Comparison of ENCODE assay signal across 1 cellular context in genomic region chr19:51550848-51551672, GRCh38.
TF ChIP-seq lines count a peak whose summit lies in the region.

No MANE protein-coding gene starts in this region.

TF ChIP-seq in K562, 482 proteins besides CTCF, POLR2A, EP300 and RAD21 (continued from another document):
- no peak for TF ChIP-seq ZNF280B (CRISPR knock-in tag; IDR thresholded peaks at IDR 0.05)
- peak in 1 of 2 experiments; percentile 33; a peak in 1 of 4 replicates for TF ChIP-seq SIN3A (IDR thresholded peaks at IDR 0.05; ENCODE audit: borderline replicate concordance in 2 of 2, control insufficient read depth in 1 of 2, low read depth in 2 of 2, low read length in 2 of 2)
- no peak for TF ChIP-seq E2F3 (CRISPR knock-in tag; IDR thresholded peaks at IDR 0.05)
- no peak for TF ChIP-seq ZC3H8 (IDR thresholded peaks at IDR 0.05)
